ENCODE assay signal across 11 cellular contexts in the genomic region with DNA sequence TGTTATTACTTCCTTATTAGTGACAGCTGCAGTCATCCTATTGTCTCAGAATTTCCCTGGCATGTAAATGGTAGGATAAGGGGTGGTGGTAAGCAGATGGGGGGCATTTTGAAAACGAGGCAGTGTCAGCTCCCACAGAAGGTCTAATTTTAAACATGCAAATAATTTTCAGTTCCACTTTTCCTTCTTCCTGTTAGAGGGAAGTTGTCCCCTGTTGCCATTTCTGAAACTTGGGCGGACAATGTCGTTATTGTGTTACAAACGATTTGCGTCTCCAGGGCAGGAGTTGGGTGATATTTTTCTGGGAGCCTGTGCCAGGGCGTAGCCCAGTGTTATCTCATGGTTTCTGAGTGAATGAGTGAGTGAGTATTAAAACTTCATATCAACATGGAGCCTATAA. TPM values are rescaled to one million over a fixed set of nuclear protein-coding genes. Genes with fewer than 3 reads are reported as not detected.
A peak's percentile ranks its signal among the peaks of the same experiment; 100 is the strongest.
DNase-seq lines count a peak whose midpoint lies in the region; ATAC-seq and TF ChIP-seq lines count a peak whose summit lies in the region.
"Had no signal": no experiment of that assay in that cellular context is flagged by ENCODE, and none has a peak within 500 bp of the region (broad histone marks: within the 10 kb centered on the region; RNA-seq: fewer than 3 reads in every experiment).

No MANE protein-coding gene starts in this region.

- no peak for TF ChIP-seq POLR2A in stomach (IDR thresholded peaks at IDR 0.05)

- CTCF ChIA-PET in OCI-LY7 (lab: Charles Lee; ENCODE audit: unreplicated experiment) = no interaction called here

- H3K4me2 ChIP-seq in OCI-LY7 (ENCODE audit: low read length) = peak overlapping the region; percentile 82

- H3K36me3 ChIP-seq in OCI-LY7 (ENCODE audit: insufficient read depth, low read length) (no peaks in the 10 kb centered on the region), left ventricle myocardium inferior (no peaks in the 10 kb centered on the region), stomach (no peaks in the 10 kb centered on the region)

- no peaks in the 10 kb centered on the region for H3K9me3 ChIP-seq in OCI-LY7 (ENCODE audit: low read length)
- no peaks in the 10 kb centered on the region for H3K9me3 ChIP-seq in left ventricle myocardium inferior (replicated peaks)
- no peaks in the 10 kb centered on the region for H3K9me3 ChIP-seq in stomach

- WGBS in stomach, 5 donors = 25 to 44% (median 29%) methylated on average over 6 of the region's 6 CpGs

- BruUV-seq in OCI-LY7 (replicated peaks; lab: Mats Ljungman, UMichigan) = no TSS peak

- H3K4me3 ChIP-seq in OCI-LY7 (ENCODE audit: low read depth, low read length, poor library complexity, severe bottlenecking) = peak overlapping the region; percentile 54
- peak overlapping the region; percentile 19 for H3K4me3 ChIP-seq in left ventricle myocardium inferior
- no peak overlapping the region for H3K4me3 ChIP-seq in stomach

- H2AFZ ChIP-seq in OCI-LY7 (ENCODE audit: low read length) = peak overlapping the region; percentile 31

- peaks cover 27% of the 10 kb centered on the region; the same call in 1 of the 2 replicates for H3K79me2 ChIP-seq in OCI-LY7 (ENCODE audit: insufficient read depth, low read depth, low read length)

- TF ChIP-seq EP300 in stomach (IDR thresholded peaks at IDR 0.05) = no peak

- DNase-seq in NOMO-1 (lab: John Stamatoyannopoulos, UW; ENCODE audit: unreplicated experiment in 2 of 2) (peak; percentile 58 to 59), NOMO-1 treated with dmso at 0.1 percent for 144 hours (lab: John Stamatoyannopoulos, UW; ENCODE audit: unreplicated experiment) (no peak), OCI-LY7 (ENCODE audit: low spot score) (no peak), left ventricle myocardium inferior (no peak), stomach (peak; percentile 55)
- DNase-seq: activated CD4-positive, alpha-beta T cell treated with anti-CD3 and anti-CD28 coated beads for 36 hours; stimulated activated naive CD4-positive, alpha-beta T cell had no signal

- no peaks in the 10 kb centered on the region for H4K20me1 ChIP-seq in OCI-LY7 (ENCODE audit: insufficient read depth, low read length)

- POLR2A ChIA-PET in OCI-LY7 (lab: Charles Lee) = no interaction called here

- no peak for ATAC-seq in GM19328 (IDR thresholded peaks at IDR 0.05; ENCODE audit: unreplicated experiment)
- no peak for ATAC-seq in HG03039 (IDR thresholded peaks at IDR 0.05; ENCODE audit: unreplicated experiment)
- ATAC-seq in HG03095 (IDR thresholded peaks at IDR 0.05; ENCODE audit: unreplicated experiment) = no peak
- ATAC-seq: activated CD4-positive, alpha-beta T cell treated with anti-CD3 and anti-CD28 coated beads for 36 hours had no signal

- intact Hi-C loops in OCI-LY7 (cut with micrococcal nuclease; ENCODE audit: unreplicated experiment) = no loop called here
- intact Hi-C loops in left ventricle myocardium inferior (cut with micrococcal nuclease) = no loop called here
- intact Hi-C loops in stomach (cut with DNase I; ENCODE audit: low total_unique reads) = no loop called here

- TF ChIP-seq CTCF in OCI-LY7 (conservative IDR thresholded peaks at IDR 0.05; ENCODE audit: low read length) (no peak), left ventricle myocardium inferior (IDR thresholded peaks at IDR 0.05; ENCODE audit: borderline replicate concordance) (no peak), stomach (IDR thresholded peaks at IDR 0.05) (no peak)

- peaks cover 77% of the 10 kb centered on the region for H3K4me1 ChIP-seq in OCI-LY7 (ENCODE audit: insufficient read depth, low read length, poor library complexity, severe bottlenecking)
- peaks cover 35% of the 10 kb centered on the region for H3K4me1 ChIP-seq in left ventricle myocardium inferior
- H3K4me1 ChIP-seq in stomach = peaks cover 46 to 100% (median 80%) of the 10 kb centered on the region in 4 donors

- H3K9me2 ChIP-seq in OCI-LY7 (ENCODE audit: insufficient read depth, low read length) = no peaks in the 10 kb centered on the region

- H3K27me3 ChIP-seq in left ventricle myocardium inferior (ENCODE audit: low read depth) (peaks cover 5% of the 10 kb centered on the region), stomach (no peaks in the 10 kb centered on the region)

- H3K27ac ChIP-seq in OCI-LY7 (ENCODE audit: low read depth, low read length, poor library complexity, severe bottlenecking) (peak overlapping the region; percentile 49), left ventricle myocardium inferior (replicated peaks) (peak overlapping the region; percentile 67), stomach (peak overlapping the region; percentile 77 to 95 (median 88))
- H3K27ac ChIP-seq: 22Rv1 had no signal

RNA-seq across cellular contexts. Expression of a gene that starts 7.4 kb away (rescaled TPM):
- 4.5 and 5.4 TPM in 2 replicates for total RNA-seq in OCI-LY7 (2014; rRNA removed; shearing (Covaris generic))
- total RNA-seq in OCI-LY7 (2022) (24.9 and 28.3 TPM in 2 replicates), left ventricle myocardium inferior (6.8 TPM), stomach (100 to 1,000 TPM in 1 of 5 donors, 10 to 100 TPM in 3, 1 to 10 TPM in 1; 4.7 to 351 (median 44.3) TPM)
- polyA plus RNA-seq in stomach = 1 to 10 TPM; 2.6 to 6.0 (median 3.2) TPM

Comparison
In these comparisons a context has a peak if more than half of its experiments do, and no peak if none do; other contexts are left out.
1. DNase-seq: peak in NOMO-1 (2 of 2) and stomach (single experiment); none in NOMO-1 treated with dmso at 0.1 percent for 144 hours (single experiment), OCI-LY7 (single experiment) and left ventricle myocardium inferior (single experiment).
2. H3K4me3 ChIP-seq: peak in OCI-LY7 (single experiment) and left ventricle myocardium inferior (single experiment); none in stomach (0 of 4).
3. Peak in every context shown above with its lines, with median percentiles within 50 percentile points of each other: H3K27ac ChIP-seq.